In the genomic region with DNA sequence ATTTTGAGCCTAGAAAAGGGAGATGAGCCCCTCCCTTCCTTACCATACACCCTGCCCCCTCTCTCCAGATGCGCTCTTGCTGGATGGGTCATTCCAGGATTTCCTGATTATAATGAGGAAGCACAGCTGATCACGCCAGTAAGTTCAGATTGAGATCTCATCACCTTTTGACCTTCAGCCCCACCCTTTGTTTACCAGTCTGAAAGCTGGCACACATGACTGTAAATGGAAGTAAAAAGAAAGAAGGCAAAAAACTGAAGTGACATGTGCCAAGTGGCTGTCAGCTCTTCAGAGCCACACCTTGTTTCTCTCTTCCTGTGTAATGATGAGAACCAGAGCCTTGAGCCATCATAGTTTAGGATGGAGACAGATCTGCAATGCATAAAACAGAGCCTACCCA, we compare ENCODE assay signal across 10 cellular contexts. TPM values are rescaled to one million over a fixed set of nuclear protein-coding genes. Genes with fewer than 3 reads are reported as not detected.
DNase-seq lines count a peak whose midpoint lies in the region; ATAC-seq, FAIRE-seq and TF ChIP-seq lines count a peak whose summit lies in the region.
"Had no signal": no experiment of that assay in that cellular context is flagged by ENCODE, and none has a peak within 500 bp of the region (broad histone marks: within the 10 kb centered on the region; RNA-seq: fewer than 3 reads in every experiment).

No MANE protein-coding gene starts in this region.

- H3K4me3 Mint-ChIP-seq in activated T-cell treated with anti-CD3 and anti-CD28 coated beads, Interleukin-2, amount 50 U/mL, for 4 hours: peak overlapping the region; percentile 47
- peak overlapping the region; percentile 57 to 69 (median 66) for H3K4me3 Mint-ChIP-seq in T-cell
- peak overlapping the region; percentile 51 for H3K4me3 Mint-ChIP-seq in stimulated activated effector memory CD8-positive, alpha-beta T cell treated with anti-CD3 and anti-CD28 coated beads, Interleukin-12 subunit alpha, Interleukin-12 subunit beta, amount 100 ng/mL, for 72 hours

- no peak overlapping the region for H3K4me3 ChIP-seq in endothelial cell of umbilical vein (replicated peaks in 1 of 3; ENCODE audit: insufficient read depth in 1 of 3, low read depth in 1 of 3, low read length in 3 of 3)
- H3K4me3 ChIP-seq: SJSA1 had no signal

- H3K9me3 Mint-ChIP-seq in activated T-cell treated with anti-CD3 and anti-CD28 coated beads, Interleukin-2, amount 50 U/mL, for 4 hours: no peaks in the 10 kb centered on the region
- H3K9me3 Mint-ChIP-seq in T-cell: peaks cover 0 to 7% (median 0%) of the 10 kb centered on the region in 3 donors
- no peaks in the 10 kb centered on the region for H3K9me3 Mint-ChIP-seq in stimulated activated effector memory CD8-positive, alpha-beta T cell treated with anti-CD3 and anti-CD28 coated beads, Interleukin-12 subunit alpha, Interleukin-12 subunit beta, amount 100 ng/mL, for 72 hours

- H3K27ac Mint-ChIP-seq in T-cell: peak overlapping the region; percentile 83 to 97
- peak overlapping the region; percentile 74 for H3K27ac Mint-ChIP-seq in stimulated activated effector memory CD8-positive, alpha-beta T cell treated with anti-CD3 and anti-CD28 coated beads, Interleukin-12 subunit alpha, Interleukin-12 subunit beta, amount 100 ng/mL, for 72 hours

- BruUV-seq in endothelial cell of umbilical vein (replicated peaks; lab: Mats Ljungman, UMichigan): no TSS peak

- H3K4me2 ChIP-seq in endothelial cell of umbilical vein (ENCODE audit: insufficient read depth, low read length): peak overlapping the region; percentile 46

- peaks cover 50% of the 10 kb centered on the region for H3K4me1 ChIP-seq in endothelial cell of umbilical vein (ENCODE audit: control insufficient read depth, extremely low read depth, insufficient read depth, low read length)

- H3K36me3 ChIP-seq in endothelial cell of umbilical vein (ENCODE audit: control insufficient read depth in 2 of 2, extremely low read depth in 1 of 2, insufficient read depth in 2 of 2, low read length in 2 of 2): no peaks in the 10 kb centered on the region
- H3K36me3 ChIP-seq: SJSA1 had no signal

- no peaks in the 10 kb centered on the region for H3K36me3 Mint-ChIP-seq in activated T-cell treated with anti-CD3 and anti-CD28 coated beads, Interleukin-2, amount 50 U/mL, for 4 hours (ENCODE audit: insufficient read depth)
- H3K36me3 Mint-ChIP-seq in T-cell: peaks cover 6% of the 10 kb centered on the region
- peaks cover 6% of the 10 kb centered on the region for H3K36me3 Mint-ChIP-seq in stimulated activated effector memory CD8-positive, alpha-beta T cell treated with anti-CD3 and anti-CD28 coated beads, Interleukin-12 subunit alpha, Interleukin-12 subunit beta, amount 100 ng/mL, for 72 hours

- H3K27me3 ChIP-seq in endothelial cell of umbilical vein (ENCODE audit: control insufficient read depth in 2 of 2, insufficient read depth in 2 of 2, low read length in 2 of 2): no peaks in the 10 kb centered on the region
- H3K27me3 ChIP-seq: SJSA1 had no signal

- DNase-seq in activated T-cell treated with anti-CD3 and anti-CD28 coated beads, Interleukin-2, amount 50 U/mL, for 4 hours: no peak
- no peak for DNase-seq in activated T-cell treated with anti-CD3 and anti-CD28 coated beads for 4 hours
- DNase-seq in T-cell: peak in 4 of 34 experiments; percentile 5 to 29 (median 16)
- peak; percentile 73 for DNase-seq in endothelial cell of umbilical vein (ENCODE audit: low read depth, low spot score)
- DNase-seq in stimulated activated effector memory CD8-positive, alpha-beta T cell treated with anti-CD3 and anti-CD28 coated beads, Interleukin-12 subunit alpha, Interleukin-12 subunit beta, amount 100 ng/mL, for 72 hours (ENCODE audit: low spot score in 2 of 2): peak in 1 of 2 donors; percentile 47
- no peak for DNase-seq in GM03348 (ENCODE audit: low spot score)
- DNase-seq in nucleus accumbens (lab: John Stamatoyannopoulos, UW): no peak
- DNase-seq: islet precursor cell had no signal

- H3K27me3 Mint-ChIP-seq in activated T-cell treated with anti-CD3 and anti-CD28 coated beads, Interleukin-2, amount 50 U/mL, for 4 hours (ENCODE audit: low read depth): no peaks in the 10 kb centered on the region
- no peaks in the 10 kb centered on the region for H3K27me3 Mint-ChIP-seq in T-cell

- H3K27ac ChIP-seq in endothelial cell of umbilical vein (ENCODE audit: insufficient read depth, low read depth, low read length): peak overlapping the region; percentile 41
- H3K27ac ChIP-seq: SJSA1 had no signal

- ATAC-seq in activated T-cell treated with anti-CD3 and anti-CD28 coated beads, Interleukin-2, amount 50 U/mL, for 4 hours: peak; percentile 62 to 74
- peak; percentile 76 to 88 (median 84) for ATAC-seq in T-cell (replicated peaks in 1 of 4)
- peak; percentile 71 for ATAC-seq in stimulated activated effector memory CD8-positive, alpha-beta T cell treated with anti-CD3 and anti-CD28 coated beads, Interleukin-12 subunit alpha, Interleukin-12 subunit beta, amount 100 ng/mL, for 72 hours
- no peak for ATAC-seq in HG03439 (IDR thresholded peaks at IDR 0.05; ENCODE audit: unreplicated experiment)

- TF ChIP-seq POLR2A in endothelial cell of umbilical vein (IDR thresholded peaks at IDR 0.05; ENCODE audit: low read depth, low read length): peak; percentile 41

- peaks cover 73% of the 10 kb centered on the region for H3K4me1 Mint-ChIP-seq in activated T-cell treated with anti-CD3 and anti-CD28 coated beads, Interleukin-2, amount 50 U/mL, for 4 hours (ENCODE audit: low read depth)
- H3K4me1 Mint-ChIP-seq in T-cell: peaks cover 80 to 85% (median 84%) of the 10 kb centered on the region in 3 donors
- H3K4me1 Mint-ChIP-seq in stimulated activated effector memory CD8-positive, alpha-beta T cell treated with anti-CD3 and anti-CD28 coated beads, Interleukin-12 subunit alpha, Interleukin-12 subunit beta, amount 100 ng/mL, for 72 hours: peaks cover 55% of the 10 kb centered on the region

- H3K79me2 ChIP-seq in endothelial cell of umbilical vein (ENCODE audit: control insufficient read depth, insufficient read depth, low read length): no peaks in the 10 kb centered on the region

- H2AFZ ChIP-seq in endothelial cell of umbilical vein (ENCODE audit: low read depth, low read length): peak overlapping the region; percentile 34

- CTCF ChIA-PET in T-cell (lab: Charles Lee): interaction anchor here in 1 of 2 donors (1.0 kb wide), 1 partner anchor 24 kb away, joined by 5 read pairs; no protein-coding TSS in a partner anchor
- CTCF ChIA-PET in endothelial cell of umbilical vein (lab: Charles Lee): interaction anchor here (0.8 to 1.2 kb wide), 3 partner anchors 21 to 24 kb away, joined by 3 to 4 read pairs (median 3); no protein-coding TSS in a partner anchor

- POLR2A ChIA-PET in T-cell (lab: Charles Lee): interaction anchor here in 1 of 2 donors (0.5 kb wide), 1 partner anchor 26 kb away, joined by 7 read pairs; no protein-coding TSS in a partner anchor
- POLR2A ChIA-PET in endothelial cell of umbilical vein (lab: Charles Lee): no interaction called here

- no peaks in the 10 kb centered on the region for H3K9me1 ChIP-seq in endothelial cell of umbilical vein (replicated peaks; ENCODE audit: control insufficient read depth, extremely low read depth, insufficient read depth, low read length)

- no peak overlapping the region for H3K9ac ChIP-seq in endothelial cell of umbilical vein (replicated peaks; ENCODE audit: extremely low read depth, insufficient read depth, low read length)

- no peaks in the 10 kb centered on the region for H4K20me1 ChIP-seq in endothelial cell of umbilical vein (replicated peaks; ENCODE audit: control insufficient read depth, extremely low read depth, insufficient read depth, low read length)

- no peaks in the 10 kb centered on the region for H3K9me3 ChIP-seq in endothelial cell of umbilical vein (replicated peaks; ENCODE audit: control insufficient read depth, insufficient read depth, low read length)
- H3K9me3 ChIP-seq: SJSA1 had no signal

- intact Hi-C loops in endothelial cell of umbilical vein (cut with micrococcal nuclease): loop anchor here (1.0 to 2.0 kb wide), 2 partner anchors 14 to 22 kb away; no protein-coding TSS in a partner anchor

- dilution Hi-C loops in endothelial cell of umbilical vein (cut with MboI; ENCODE audit: extremely low pct_ligation_motif_present, low sequenced_read_pairs): no loop called here

- FAIRE-seq in endothelial cell of umbilical vein (lab: Jason Lieb, UNC): peak; percentile 80

- no peak for TF ChIP-seq CTCF in endothelial cell of umbilical vein (IDR thresholded peaks at IDR 0.05; ENCODE audit: extremely low read depth in 1 of 2, insufficient read depth in 1 of 2, low read depth in 1 of 2, low read length in 2 of 2)

TF ChIP-seq in endothelial cell of umbilical vein, 7 proteins besides CTCF, POLR2A, EP300 and RAD21:
- TF ChIP-seq, protein P1, sequence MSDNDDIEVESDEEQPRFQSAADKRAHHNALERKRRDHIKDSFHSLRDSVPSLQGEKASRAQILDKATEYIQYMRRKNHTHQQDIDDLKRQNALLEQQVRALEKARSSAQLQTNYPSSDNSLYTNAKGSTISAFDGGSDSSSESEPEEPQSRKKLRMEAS (IDR thresholded peaks at IDR 0.05; ENCODE audit: insufficient read depth, insufficient read length): no peak
- TF ChIP-seq GATA2 (IDR thresholded peaks at IDR 0.05; ENCODE audit: insufficient read depth, insufficient read length, low read depth, low read length) (peak; percentile 100), EZH2 (IDR thresholded peaks at IDR 0.05; ENCODE audit: borderline replicate concordance, low read depth, low read length, severe bottlenecking) (no peak), FOS (IDR thresholded peaks at IDR 0.05; ENCODE audit: borderline replicate concordance, insufficient read depth, low read length) (peak; percentile 80), MYC (IDR thresholded peaks at IDR 0.05; ENCODE audit: low read depth, low read length) (peak; percentile 57), POLR2AphosphoS5 (IDR thresholded peaks at IDR 0.05; ENCODE audit: insufficient read depth, low read depth, low read length) (peak; percentile 92), JUN (IDR thresholded peaks at IDR 0.05; ENCODE audit: borderline replicate concordance, insufficient read depth, insufficient read length, low read depth) (peak; percentile 56)

RNA-seq across cellular contexts. Expression of gene S1PR1, which starts 27.9 kb away (rescaled TPM):
- 100 to 1,000 TPM in 2 of 3 donors, 10 to 100 TPM in 1; 97.7 to 112 (median 111) TPM for total RNA-seq in activated T-cell treated with anti-CD3 and anti-CD28 coated beads, Interleukin-2, amount 50 U/mL, for 4 hours
- 100 to 1,000 TPM; 178 to 368 (median 354) TPM for total RNA-seq in T-cell
- total RNA-seq in endothelial cell of umbilical vein: 137 and 138 TPM in 2 replicates
- polyA plus RNA-seq in endothelial cell of umbilical vein: 346 and 387 TPM in 2 replicates
- 206 and 215 TPM in 2 replicates for polyA plus RNA-seq in endothelial cell of umbilical vein (2011; cell fraction: cytosol; rRNA removed)
- 219 and 225 TPM in 2 replicates for polyA plus RNA-seq in endothelial cell of umbilical vein (2011; cell fraction: nucleus; rRNA removed)
- 130 and 148 TPM in 2 replicates for polyA plus RNA-seq in endothelial cell of umbilical vein (2012)
- 433 and 446 TPM in 2 replicates for polyA minus RNA-seq in endothelial cell of umbilical vein
- polyA minus RNA-seq in endothelial cell of umbilical vein (2011; cell fraction: cytosol; rRNA and poly(A)+ RNA removed): not detected
- polyA minus RNA-seq in endothelial cell of umbilical vein (2011; cell fraction: nucleus; rRNA and poly(A)+ RNA removed): 363 and 384 TPM in 2 replicates
